In genomic region chr12:92735131-92735721, GRCh38 we compare ENCODE assay signal across 8 cellular contexts. TPM values are rescaled to one million over a fixed set of nuclear protein-coding genes. Genes with fewer than 3 reads are reported as not detected.
DNase-seq lines count a peak whose midpoint lies in the region; ATAC-seq, FAIRE-seq and TF ChIP-seq lines count a peak whose summit lies in the region.

No MANE protein-coding gene starts in this region.

- H3K27ac ChIP-seq in endothelial cell of umbilical vein (ENCODE audit: insufficient read depth, low read depth, low read length) (no peak overlapping the region), pancreas (peak overlapping the region in 1 of 4 donors; percentile 30)

- no TSS peak for BruUV-seq in endothelial cell of umbilical vein (replicated peaks; lab: Mats Ljungman, UMichigan)

- H2AFZ ChIP-seq in endothelial cell of umbilical vein (ENCODE audit: low read depth, low read length): peak overlapping the region; percentile 17

- no peak overlapping the region for H3K4me3 ChIP-seq in endothelial cell of umbilical vein (replicated peaks in 1 of 3; ENCODE audit: insufficient read depth in 1 of 3, low read depth in 1 of 3, low read length in 3 of 3)
- H3K4me3 ChIP-seq in pancreas: no peak overlapping the region

- H3K36me3 ChIP-seq in endothelial cell of umbilical vein (ENCODE audit: control insufficient read depth in 2 of 2, extremely low read depth in 1 of 2, insufficient read depth in 2 of 2, low read length in 2 of 2) (no peaks in the 10 kb centered on the region), pancreas (no peaks in the 10 kb centered on the region)

- H3K9ac ChIP-seq in endothelial cell of umbilical vein (replicated peaks; ENCODE audit: extremely low read depth, insufficient read depth, low read length): no peak overlapping the region

- dilution Hi-C loops in endothelial cell of umbilical vein (cut with MboI; ENCODE audit: extremely low pct_ligation_motif_present, low sequenced_read_pairs): no loop called here

- peaks cover 1 to 2% of the 10 kb centered on the region in 2 experiments for H3K27me3 ChIP-seq in endothelial cell of umbilical vein (ENCODE audit: control insufficient read depth in 2 of 2, insufficient read depth in 2 of 2, low read length in 2 of 2)
- no peaks in the 10 kb centered on the region for H3K27me3 ChIP-seq in pancreas

- POLR2A ChIA-PET in endothelial cell of umbilical vein (lab: Charles Lee): no interaction called here

- no peaks in the 10 kb centered on the region for H4K20me1 ChIP-seq in endothelial cell of umbilical vein (replicated peaks; ENCODE audit: control insufficient read depth, extremely low read depth, insufficient read depth, low read length)

- peak; percentile 46 for FAIRE-seq in endothelial cell of umbilical vein (lab: Jason Lieb, UNC)
- FAIRE-seq in pancreas (lab: Jason Lieb, UNC): no peak

- H3K4me1 ChIP-seq in endothelial cell of umbilical vein (ENCODE audit: control insufficient read depth, extremely low read depth, insufficient read depth, low read length): peaks cover 4% of the 10 kb centered on the region
- H3K4me1 ChIP-seq in pancreas: peaks cover 0 to 14% (median 0%) of the 10 kb centered on the region in 3 donors

- H3K9me3 ChIP-seq in endothelial cell of umbilical vein (replicated peaks; ENCODE audit: control insufficient read depth, insufficient read depth, low read length) (no peaks in the 10 kb centered on the region), pancreas (no peaks in the 10 kb centered on the region)

- no peak overlapping the region for H3K4me2 ChIP-seq in endothelial cell of umbilical vein (ENCODE audit: insufficient read depth, low read length)

- CTCF ChIA-PET in endothelial cell of umbilical vein (lab: Charles Lee): interaction anchor here (1.0 to 1.4 kb wide), 3 partner anchors 9 to 19 kb away, joined by 4 to 9 read pairs (median 4); no protein-coding TSS in a partner anchor

- TF ChIP-seq CTCF in GM12872 (IDR thresholded peaks at IDR 0.05; ENCODE audit: insufficient read depth, low read depth, low read length): 0 out of 3 replicates have a peak, but pooled peaks have one; percentile 6
- no peak for TF ChIP-seq CTCF in endothelial cell of umbilical vein (IDR thresholded peaks at IDR 0.05; ENCODE audit: extremely low read depth in 1 of 2, insufficient read depth in 1 of 2, low read depth in 1 of 2, low read length in 2 of 2)
- TF ChIP-seq CTCF in pancreas (IDR thresholded peaks at IDR 0.05): no peak

- intact Hi-C loops in endothelial cell of umbilical vein (cut with micrococcal nuclease): no loop called here
- intact Hi-C loops in pancreas (cut with DNase I): no loop called here

- ATAC-seq in pancreas (peak; percentile 48 to 78 (median 68)), GM18505 (IDR thresholded peaks at IDR 0.05; ENCODE audit: unreplicated experiment) (no peak), HG02852 (IDR thresholded peaks at IDR 0.05; ENCODE audit: unreplicated experiment) (no peak)

- H3K9me1 ChIP-seq in endothelial cell of umbilical vein (replicated peaks; ENCODE audit: control insufficient read depth, extremely low read depth, insufficient read depth, low read length): no peaks in the 10 kb centered on the region

- H3K79me2 ChIP-seq in endothelial cell of umbilical vein (ENCODE audit: control insufficient read depth, insufficient read depth, low read length): no peaks in the 10 kb centered on the region

- TF ChIP-seq POLR2A in endothelial cell of umbilical vein (IDR thresholded peaks at IDR 0.05; ENCODE audit: low read depth, low read length) (no peak), GM18505 (IDR thresholded peaks at IDR 0.05; ENCODE audit: borderline replicate concordance, extremely low read depth, insufficient read depth, insufficient read length) (no peak)

- WGBS in pancreas, 2 donors: 33 to 41% methylated on average over 3 of the region's 3 CpGs

- DNase-seq in NCI-H2196 treated with DMSO at 0.1 percent for 48 hours (lab: John Stamatoyannopoulos, UW; ENCODE audit: unreplicated experiment): peak; percentile 55
- peak; percentile 94 for DNase-seq in endothelial cell of umbilical vein (ENCODE audit: low read depth, low spot score)
- DNase-seq in pancreas: peak in 1 of 6 donors; percentile 11
- no peak for DNase-seq in stimulated activated CD4-positive, alpha-beta T cell treated with anti-CD3 and anti-CD28 coated beads, Interleukin-12 subunit alpha, Interleukin-12 subunit beta, amount 100 ng/mL, for 4 hours
- DNase-seq in NCI-H187 (lab: John Stamatoyannopoulos, UW): no peak

TF ChIP-seq in endothelial cell of umbilical vein, 7 proteins besides CTCF, POLR2A, EP300 and RAD21:
- TF ChIP-seq, protein P1, sequence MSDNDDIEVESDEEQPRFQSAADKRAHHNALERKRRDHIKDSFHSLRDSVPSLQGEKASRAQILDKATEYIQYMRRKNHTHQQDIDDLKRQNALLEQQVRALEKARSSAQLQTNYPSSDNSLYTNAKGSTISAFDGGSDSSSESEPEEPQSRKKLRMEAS (IDR thresholded peaks at IDR 0.05; ENCODE audit: insufficient read depth, insufficient read length): no peak
- no peak for TF ChIP-seq EZH2 (IDR thresholded peaks at IDR 0.05; ENCODE audit: borderline replicate concordance, low read depth, low read length, severe bottlenecking)
- no peak for TF ChIP-seq MYC (IDR thresholded peaks at IDR 0.05; ENCODE audit: low read depth, low read length)
- no peak for TF ChIP-seq FOS (IDR thresholded peaks at IDR 0.05; ENCODE audit: borderline replicate concordance, insufficient read depth, low read length)
- TF ChIP-seq JUN (IDR thresholded peaks at IDR 0.05; ENCODE audit: borderline replicate concordance, insufficient read depth, insufficient read length, low read depth): no peak
- no peak for TF ChIP-seq POLR2AphosphoS5 (IDR thresholded peaks at IDR 0.05; ENCODE audit: insufficient read depth, low read depth, low read length)
- TF ChIP-seq GATA2 (IDR thresholded peaks at IDR 0.05; ENCODE audit: insufficient read depth, insufficient read length, low read depth, low read length): no peak

RNA-seq across cellular contexts. Expression of gene PLEKHG7, which starts 32.4 kb away (rescaled TPM):
- total RNA-seq in endothelial cell of umbilical vein: not detected in 2 replicates
- polyA plus RNA-seq in endothelial cell of umbilical vein: not detected in 2 replicates
- not detected in 2 replicates for polyA plus RNA-seq in endothelial cell of umbilical vein (2011; cell fraction: cytosol; rRNA removed)
- polyA plus RNA-seq in endothelial cell of umbilical vein (2011; cell fraction: nucleus; rRNA removed): not detected in 2 replicates
- not detected in 2 replicates for polyA plus RNA-seq in endothelial cell of umbilical vein (2012)
- polyA minus RNA-seq in endothelial cell of umbilical vein: not detected in 2 replicates
- not detected for polyA minus RNA-seq in endothelial cell of umbilical vein (2011; cell fraction: cytosol; rRNA and poly(A)+ RNA removed)
- polyA minus RNA-seq in endothelial cell of umbilical vein (2011; cell fraction: nucleus; rRNA and poly(A)+ RNA removed): not detected in 2 replicates
- total RNA-seq in pancreas: under 1 TPM; 0.13 to 0.92 (median 0.60) TPM
- under 1 TPM; 0.42 to 0.73 TPM for polyA plus RNA-seq in pancreas

Comparison
In these comparisons a context has a peak if more than half of its experiments do, and no peak if none do; other contexts are left out.
1. DNase-seq: peak in NCI-H2196 treated with DMSO at 0.1 percent for 48 hours (single experiment) and endothelial cell of umbilical vein (single experiment); none in stimulated activated CD4-positive, alpha-beta T cell treated with anti-CD3 and anti-CD28 coated beads, Interleukin-12 subunit alpha, Interleukin-12 subunit beta, amount 100 ng/mL, for 4 hours (single experiment) and NCI-H187 (0 of 2).
2. ATAC-seq: peak in pancreas (4 of 4); none in GM18505 (single experiment) and HG02852 (single experiment).